Comparison of ENCODE assay signal across 27 cellular contexts in genomic region chr1:22579541-22580155, GRCh38. TPM values are rescaled to one million over a fixed set of nuclear protein-coding genes. Genes with fewer than 3 reads are reported as not detected.
"Had no signal": no experiment of that assay in that cellular context is flagged by ENCODE, and none has a peak within 500 bp of the region (broad histone marks: within the 10 kb centered on the region; RNA-seq: fewer than 3 reads in every experiment).

No MANE protein-coding gene starts in this region.

- ATAC-seq: activated T-cell treated with anti-CD3 and anti-CD28 coated beads, Interleukin-2, amount 50 U/mL, for 4 hours; gastrocnemius medialis; pancreas; psoas muscle; right lobe of liver; stimulated activated memory B cell treated with anti-CD40 and anti-IgM and Interleukin-4, amounts not matched to agents 10 μg/mL and 1 μg/mL and 100 μg/mL, for 72 hours; WTC11 had no signal

- DNase-seq: activated CD8-positive, alpha-beta memory T cell treated with anti-CD3 and anti-CD28 coated beads for 24 hours; activated CD8-positive, alpha-beta memory T cell treated with anti-CD3 and anti-CD28 coated beads, Interleukin-2, amount 50 U/mL, for 4 hours; activated naive CD4-positive, alpha-beta T cell; activated naive CD8-positive, alpha-beta T cell treated with anti-CD3 and anti-CD28 coated beads for 36 hours; activated T-cell treated with anti-CD3 and anti-CD28 coated beads, Interleukin-2, amount 50 U/mL, for 4 hours; cerebellar nuclear complex; cortex of kidney; endodermal cell; esophagus squamous epithelium; gastrocnemius medialis; pancreas; psoas muscle; right lobe of liver; small intestine; stimulated activated CD4-positive, alpha-beta T cell treated with anti-CD3 and anti-CD28 coated beads, Interleukin-2, amount 100 ng/mL, for 24 hours; stomach; T-helper 9 cell had no signal

- H3K4me3 ChIP-seq: esophagus squamous epithelium, gastrocnemius medialis, pancreas, psoas muscle, right lobe of liver, stomach, suprapubic skin, tibial nerve had no signal

- H3K36me3 ChIP-seq: esophagus squamous epithelium, gastrocnemius medialis, pancreas, right lobe of liver, stomach, suprapubic skin, tibial nerve had no signal

- H3K4me3 Mint-ChIP-seq: activated naive CD8-positive, alpha-beta T cell treated with anti-CD3 and anti-CD28 coated beads for 36 hours; activated T-cell treated with anti-CD3 and anti-CD28 coated beads, Interleukin-2, amount 50 U/mL, for 4 hours; endodermal cell; memory B cell; nephron; stimulated activated memory B cell treated with anti-CD40 and anti-IgM and Interleukin-4, amounts not matched to agents 10 μg/mL and 1 μg/mL and 100 μg/mL, for 72 hours; WTC11 had no signal

- H3K27ac ChIP-seq: esophagus squamous epithelium, gastrocnemius medialis, pancreas, psoas muscle, right lobe of liver, stomach, suprapubic skin, tibial nerve had no signal

- H3K36me3 Mint-ChIP-seq: activated naive CD8-positive, alpha-beta T cell treated with anti-CD3 and anti-CD28 coated beads for 36 hours; memory B cell; stimulated activated memory B cell treated with anti-CD40 and anti-IgM and Interleukin-4, amounts not matched to agents 10 μg/mL and 1 μg/mL and 100 μg/mL, for 72 hours had no signal

- H3K9me3 ChIP-seq: esophagus squamous epithelium, gastrocnemius medialis, pancreas, psoas muscle, right lobe of liver, stomach, suprapubic skin, tibial nerve had no signal

- H3K4me1 ChIP-seq: esophagus squamous epithelium, gastrocnemius medialis, pancreas, right lobe of liver, stomach, suprapubic skin, tibial nerve had no signal

- H3K27me3 ChIP-seq: pancreas, right lobe of liver had no signal

- H3K4me1 Mint-ChIP-seq: activated naive CD8-positive, alpha-beta T cell treated with anti-CD3 and anti-CD28 coated beads for 36 hours; memory B cell; stimulated activated memory B cell treated with anti-CD40 and anti-IgM and Interleukin-4, amounts not matched to agents 10 μg/mL and 1 μg/mL and 100 μg/mL, for 72 hours; WTC11 had no signal

- H3K27me3 Mint-ChIP-seq: activated naive CD8-positive, alpha-beta T cell treated with anti-CD3 and anti-CD28 coated beads for 36 hours; memory B cell; stimulated activated memory B cell treated with anti-CD40 and anti-IgM and Interleukin-4, amounts not matched to agents 10 μg/mL and 1 μg/mL and 100 μg/mL, for 72 hours had no signal

- H3K27ac Mint-ChIP-seq: activated naive CD8-positive, alpha-beta T cell treated with anti-CD3 and anti-CD28 coated beads for 36 hours; activated T-helper 2 cell treated with anti-CD3 and anti-CD28 coated beads, Interferon-gamma antibody, Interleukin-2, Interleukin-4, amounts not matched to agents 10 μg/mL and 5 μg/mL and 100 μg/mL, durations not matched to agents 14 hours and 24 hours and 36 hours; endodermal cell; memory B cell; nephron; stimulated activated memory B cell treated with anti-CD40 and anti-IgM and Interleukin-4, amounts not matched to agents 10 μg/mL and 1 μg/mL and 100 μg/mL, for 72 hours had no signal

RNA-seq across cellular contexts. Expression of gene EPHA8, which starts 16.4 kb away (rescaled TPM):
- total RNA-seq: activated naive CD8-positive, alpha-beta T cell treated with anti-CD3 and anti-CD28 coated beads for 36 hours; activated T-cell treated with anti-CD3 and anti-CD28 coated beads, Interleukin-2, amount 50 U/mL, for 4 hours; activated T-helper 2 cell treated with anti-CD3 and anti-CD28 coated beads, Interferon-gamma antibody, Interleukin-2, Interleukin-4, amounts not matched to agents 10 μg/mL and 5 μg/mL and 100 μg/mL, durations not matched to agents 14 hours and 24 hours and 36 hours; gastrocnemius medialis; mononuclear cell; myocyte; psoas muscle; right lobe of liver; stomach; tibial nerve had no signal
- polyA plus RNA-seq: stomach had no signal

RNA-seq across cellular contexts. Expression of gene C1QA, which starts 56.8 kb away (rescaled TPM):
- total RNA-seq: activated naive CD8-positive, alpha-beta T cell treated with anti-CD3 and anti-CD28 coated beads for 36 hours; activated T-helper 2 cell treated with anti-CD3 and anti-CD28 coated beads, Interferon-gamma antibody, Interleukin-2, Interleukin-4, amounts not matched to agents 10 μg/mL and 5 μg/mL and 100 μg/mL, durations not matched to agents 14 hours and 24 hours and 36 hours; astrocyte; endodermal cell; myocyte had no signal
